In genomic region chr3:128807186-128807830, GRCh38 we compare ENCODE assay signal across 23 cellular contexts.
DNase-seq lines count a peak whose midpoint lies in the region; ATAC-seq and TF ChIP-seq lines count a peak whose summit lies in the region.
"Had no signal": no experiment of that assay in that cellular context is flagged by ENCODE, and none has a peak within 500 bp of the region (broad histone marks: within the 10 kb centered on the region; RNA-seq: fewer than 3 reads in every experiment).

No MANE protein-coding gene starts in this region.

- TF ChIP-seq CTCF in left ventricle myocardium inferior (IDR thresholded peaks at IDR 0.05; ENCODE audit: borderline replicate concordance): no peak
- no peak for TF ChIP-seq CTCF in thyroid gland (IDR thresholded peaks at IDR 0.05)

- peak overlapping the region; percentile 94 for H3K27ac Mint-ChIP-seq in activated naive CD8-positive, alpha-beta T cell
- H3K27ac Mint-ChIP-seq: HFFc6 had no signal

- no peaks in the 10 kb centered on the region for H3K27me3 Mint-ChIP-seq in activated naive CD8-positive, alpha-beta T cell

- intact Hi-C loops in left ventricle myocardium inferior (cut with micrococcal nuclease): no loop called here
- intact Hi-C loops in left cardiac atrium (cut with DNase I): no loop called here
- intact Hi-C loops in thyroid gland (cut with DNase I): no loop called here

- H3K4me3 ChIP-seq in left ventricle myocardium inferior: no peak overlapping the region
- no peak overlapping the region for H3K4me3 ChIP-seq in thyroid gland (replicated peaks in 1 of 3)
- H3K4me3 ChIP-seq: esophagus muscularis mucosa, K562, mucosa of descending colon had no signal

- peak in 1 of 2 donors; percentile 11 for TF ChIP-seq POLR2A in thyroid gland (IDR thresholded peaks at IDR 0.05)

- DNase-seq in left ventricle myocardium inferior (no peak), left cardiac atrium (no peak), myocyte (ENCODE audit: low read depth) (peak; percentile 37), thyroid gland (peak; percentile 87 to 89), NCI-H446 treated with DMSO at 0.1 percent for 48 hours (lab: John Stamatoyannopoulos, UW) (no peak), NCI-H510A (lab: John Stamatoyannopoulos, UW) (no peak)
- DNase-seq: activated T-cell treated with anti-CD3 and anti-CD28 coated beads, Interleukin-2, amount 50 U/mL, for 1 hour; anterior cingulate cortex; DMS153; HFFc6; kidney; mucosa of descending colon; NCI-H1048; NCI-H2081 treated with DMSO at 0.1 percent for 48 hours; NCI-H774; stimulated activated CD4-positive, alpha-beta T cell treated with anti-CD3 and anti-CD28 coated beads, Interleukin-15, amount 100 ng/mL, for 24 hours; SW 1271 had no signal

- H3K4me1 ChIP-seq in left ventricle myocardium inferior: peaks cover 98% of the 10 kb centered on the region
- peaks cover 57 to 60% of the 10 kb centered on the region in 2 donors for H3K4me1 ChIP-seq in thyroid gland

- H3K36me3 Mint-ChIP-seq in activated naive CD8-positive, alpha-beta T cell: peaks cover 26% of the 10 kb centered on the region

- H3K9me3 Mint-ChIP-seq in activated naive CD8-positive, alpha-beta T cell (ENCODE audit: low read depth): no peaks in the 10 kb centered on the region
- H3K9me3 Mint-ChIP-seq: HFFc6 had no signal

- H3K9me3 ChIP-seq in left ventricle myocardium inferior (replicated peaks) (no peaks in the 10 kb centered on the region), thyroid gland (no peaks in the 10 kb centered on the region)
- H3K9me3 ChIP-seq: esophagus muscularis mucosa, mucosa of descending colon had no signal

- no peaks in the 10 kb centered on the region for H3K27me3 ChIP-seq in left ventricle myocardium inferior (ENCODE audit: low read depth)
- H3K27me3 ChIP-seq in thyroid gland: no peaks in the 10 kb centered on the region
- H3K27me3 ChIP-seq: esophagus muscularis mucosa had no signal

- H3K36me3 ChIP-seq in left ventricle myocardium inferior (peaks cover 55% of the 10 kb centered on the region), thyroid gland (peaks cover 0 to 2% of the 10 kb centered on the region in 2 donors)

- no peak for ATAC-seq in left cardiac atrium
- no peak for ATAC-seq in HG02623 (IDR thresholded peaks at IDR 0.05; ENCODE audit: unreplicated experiment)
- ATAC-seq: activated CD4-positive, CD25-positive, alpha-beta regulatory T cell treated with anti-CD3 and anti-CD28 coated beads, Interleukin-2, amount 50 U/mL, for 24 hours; K562; mucosa of descending colon; Panc1 had no signal

- H3K4me3 Mint-ChIP-seq in activated naive CD8-positive, alpha-beta T cell: peak overlapping the region; percentile 27
- H3K4me3 Mint-ChIP-seq: HFFc6 had no signal

- H3K4me1 Mint-ChIP-seq in activated naive CD8-positive, alpha-beta T cell (ENCODE audit: low read depth): peaks cover 60% of the 10 kb centered on the region

- H3K27ac ChIP-seq in left ventricle myocardium inferior (replicated peaks) (peak overlapping the region; percentile 89), thyroid gland (peak overlapping the region; percentile 56 to 79 (median 72))

- 23 to 57% methylated on average over 8 to 9 of the region's 9 CpGs for WGBS in thyroid gland, 2 donors

Comparison
In these comparisons a context has a peak if more than half of its experiments do, and no peak if none do; other contexts are left out.
1. DNase-seq: peak in myocyte (single experiment) and thyroid gland (2 of 2); none in left ventricle myocardium inferior (single experiment), left cardiac atrium (single experiment), NCI-H446 treated with DMSO at 0.1 percent for 48 hours (single experiment) and NCI-H510A (single experiment).